In genomic region chr7:106952658-106953231, GRCh38 we compare ENCODE assay signal across 14 cellular contexts.
A peak's percentile ranks its signal among the peaks of the same experiment; 100 is the strongest.
DNase-seq lines count a peak whose midpoint lies in the region; ATAC-seq and TF ChIP-seq lines count a peak whose summit lies in the region.
"Had no signal": no experiment of that assay in that cellular context is flagged by ENCODE, and none has a peak within 500 bp of the region (broad histone marks: within the 10 kb centered on the region; RNA-seq: fewer than 3 reads in every experiment).

No MANE protein-coding gene starts in this region.

- H4K91ac ChIP-seq in mesenchymal stem cell (ENCODE audit: low read length): peak overlapping the region; percentile 87

- peak overlapping the region; percentile 64 for H3K4me3 Mint-ChIP-seq in dendritic cell treated with granulocyte-macrophage colony-stimulating factor and Interleukin-4, amounts not matched to agents 40 ng/mL and 50 ng/mL, for 4 days
- H3K4me3 Mint-ChIP-seq: activated naive CD4-positive, alpha-beta T cell treated with anti-CD3 and anti-CD28 coated beads, Interleukin-2, amount 50 U/mL, for 24 hours; natural killer cell had no signal

- H3K9ac ChIP-seq in mammary epithelial cell (ENCODE audit: insufficient read depth, low read length) (no peak overlapping the region), mesenchymal stem cell (ENCODE audit: low read length) (no peak overlapping the region)

- no peak overlapping the region for H3K14ac ChIP-seq in mesenchymal stem cell (ENCODE audit: low read length in 2 of 2)

- H4K20me1 ChIP-seq in mammary epithelial cell (ENCODE audit: insufficient read depth, low read length): no peaks in the 10 kb centered on the region

- in situ Hi-C loops in mammary epithelial cell (cut with MboI; ENCODE audit: low sequenced_read_pairs in 2 of 2): loop anchor here in 1 of 2 donors (25.0 kb wide), 1 partner anchor 185 kb away; no protein-coding TSS in a partner anchor

- intact Hi-C loops in mammary epithelial cell (cut with micrococcal nuclease) (no loop called here), breast epithelium (cut with DNase I; ENCODE audit: low total_unique reads) (no loop called here)
- intact Hi-C loops in dendritic cell treated with granulocyte-macrophage colony-stimulating factor and Interleukin-4, amounts not matched to agents 40 ng/mL and 50 ng/mL, for 4 days (cut with micrococcal nuclease): loop anchor here (5.0 kb wide), 1 partner anchor 90 kb away; the partner anchor contains the start of gene PRKAR2B

- no peaks in the 10 kb centered on the region for H3K79me2 ChIP-seq in mammary epithelial cell (ENCODE audit: insufficient read depth, low read length)

- no peaks in the 10 kb centered on the region for H3K9me3 ChIP-seq in mammary epithelial cell (replicated peaks; ENCODE audit: insufficient read depth, low read length)
- H3K9me3 ChIP-seq in breast epithelium: no peaks in the 10 kb centered on the region
- H3K9me3 ChIP-seq in mesenchymal stem cell (ENCODE audit: control insufficient read depth, low read length): no peaks in the 10 kb centered on the region
- no peaks in the 10 kb centered on the region for H3K9me3 ChIP-seq in upper lobe of left lung
- H3K9me3 ChIP-seq: thyroid gland had no signal

- H2AK5ac ChIP-seq in mesenchymal stem cell (ENCODE audit: low read length, severe bottlenecking): no peak overlapping the region

- dilution Hi-C loops in mammary epithelial cell (cut with HindIII; ENCODE audit: low sequenced_read_pairs): no loop called here

- peak overlapping the region; percentile 41 for H4K8ac ChIP-seq in mesenchymal stem cell (ENCODE audit: low read length)

- H3K27ac ChIP-seq in mammary epithelial cell (ENCODE audit: insufficient read depth, low read depth, low read length): no peak overlapping the region
- no peak overlapping the region for H3K27ac ChIP-seq in breast epithelium
- H3K27ac ChIP-seq in mesenchymal stem cell (ENCODE audit: low read length, poor library complexity, severe bottlenecking): no peak overlapping the region
- peak overlapping the region in 1 of 4 donors; percentile 14 for H3K27ac ChIP-seq in upper lobe of left lung
- H3K27ac ChIP-seq: RWPE1, thyroid gland had no signal

- no peaks in the 10 kb centered on the region for H3K27me3 Mint-ChIP-seq in dendritic cell treated with granulocyte-macrophage colony-stimulating factor and Interleukin-4, amounts not matched to agents 40 ng/mL and 50 ng/mL, for 4 days
- H3K27me3 Mint-ChIP-seq: activated naive CD4-positive, alpha-beta T cell treated with anti-CD3 and anti-CD28 coated beads, Interleukin-2, amount 50 U/mL, for 24 hours had no signal

- no peak overlapping the region for H3K4me3 ChIP-seq in mammary epithelial cell (replicated peaks in 1 of 3; ENCODE audit: insufficient read depth in 1 of 3, low read depth in 2 of 3, low read length in 3 of 3)
- H3K4me3 ChIP-seq in breast epithelium: no peak overlapping the region
- H3K4me3 ChIP-seq in mesenchymal stem cell (ENCODE audit: insufficient read depth in 1 of 2, low read depth in 1 of 2, low read length in 2 of 2): no peak overlapping the region
- H3K4me3 ChIP-seq in upper lobe of left lung: no peak overlapping the region
- H3K4me3 ChIP-seq: thyroid gland had no signal

- H3K27me3 ChIP-seq in mammary epithelial cell (ENCODE audit: insufficient read depth, low read length) (no peaks in the 10 kb centered on the region), breast epithelium (no peaks in the 10 kb centered on the region), mesenchymal stem cell (ENCODE audit: control insufficient read depth in 1 of 2, insufficient read depth in 1 of 2, low read length in 2 of 2) (peaks cover 19 to 44% of the 10 kb centered on the region in 2 experiments), upper lobe of left lung (no peaks in the 10 kb centered on the region)
- H3K27me3 ChIP-seq: thyroid gland had no signal

- H3K36me3 ChIP-seq in mammary epithelial cell (ENCODE audit: insufficient read depth, low read length): no peaks in the 10 kb centered on the region
- no peaks in the 10 kb centered on the region for H3K36me3 ChIP-seq in breast epithelium
- H3K36me3 ChIP-seq in mesenchymal stem cell (ENCODE audit: control insufficient read depth in 1 of 2, insufficient read depth in 2 of 2, low read depth in 1 of 2, low read length in 2 of 2): no peaks in the 10 kb centered on the region
- H3K36me3 ChIP-seq in upper lobe of left lung: no peaks in the 10 kb centered on the region
- H3K36me3 ChIP-seq: thyroid gland had no signal

- DNase-seq in mammary epithelial cell: peak; percentile 46
- DNase-seq in breast epithelium (ENCODE audit: low spot score in 2 of 2): no peak
- DNase-seq in mesenchymal stem cell: peak; percentile 46
- peak in 1 of 2 donors; percentile 53 for DNase-seq in upper lobe of left lung
- DNase-seq in NCI-H524 (lab: John Stamatoyannopoulos, UW): no peak
- no peak for DNase-seq in NCI-H2196 (lab: John Stamatoyannopoulos, UW; ENCODE audit: unreplicated experiment)
- DNase-seq in DMS53 (lab: John Stamatoyannopoulos, UW): no peak
- DNase-seq: DMS153, natural killer cell, NCI-H446, thyroid gland had no signal

- peak overlapping the region in 1 of 2 experiments; percentile 19 for H3K4ac ChIP-seq in mesenchymal stem cell (ENCODE audit: low read depth in 1 of 2, low read length in 2 of 2)

- peak overlapping the region in 1 of 2 experiments; percentile 3 for H2BK12ac ChIP-seq in mesenchymal stem cell (ENCODE audit: low read length in 2 of 2)

- TF ChIP-seq POLR2A in breast epithelium (IDR thresholded peaks at IDR 0.05) (no peak), upper lobe of left lung (IDR thresholded peaks at IDR 0.05) (no peak)

- no TSS peak for BruUV-seq in mammary epithelial cell (replicated peaks; lab: Mats Ljungman, UMichigan)

- H2BK5ac ChIP-seq in mesenchymal stem cell (ENCODE audit: low read depth, low read length, poor library complexity, severe bottlenecking): no peak overlapping the region

- H3K18ac ChIP-seq in mesenchymal stem cell (ENCODE audit: low read depth in 1 of 2, low read length in 2 of 2): peak overlapping the region; percentile 0 to 29

- TF ChIP-seq CTCF in mammary epithelial cell (conservative IDR thresholded peaks at IDR 0.05 in 1 of 2, IDR thresholded peaks at IDR 0.05 in 1 of 2; ENCODE audit: extremely low read depth in 1 of 2, insufficient read depth in 1 of 2, low read depth in 1 of 2, low read length in 2 of 2) (no peak), breast epithelium (IDR thresholded peaks at IDR 0.05) (no peak), upper lobe of left lung (IDR thresholded peaks at IDR 0.05) (no peak)

- H3K9me3 Mint-ChIP-seq in dendritic cell treated with granulocyte-macrophage colony-stimulating factor and Interleukin-4, amounts not matched to agents 40 ng/mL and 50 ng/mL, for 4 days: peaks cover 8% of the 10 kb centered on the region
- H3K9me3 Mint-ChIP-seq: activated naive CD4-positive, alpha-beta T cell treated with anti-CD3 and anti-CD28 coated beads, Interleukin-2, amount 50 U/mL, for 24 hours; natural killer cell had no signal

- peaks cover 52% of the 10 kb centered on the region for H3K4me1 Mint-ChIP-seq in dendritic cell treated with granulocyte-macrophage colony-stimulating factor and Interleukin-4, amounts not matched to agents 40 ng/mL and 50 ng/mL, for 4 days (ENCODE audit: low read depth)
- H3K4me1 Mint-ChIP-seq: activated naive CD4-positive, alpha-beta T cell treated with anti-CD3 and anti-CD28 coated beads, Interleukin-2, amount 50 U/mL, for 24 hours; natural killer cell had no signal

- no peak for TF ChIP-seq EP300 in upper lobe of left lung (IDR thresholded peaks at IDR 0.05)

- CTCF ChIA-PET in mammary epithelial cell (lab: Charles Lee; ENCODE audit: low non-redundant PET): no interaction called here

- WGBS in mammary epithelial cell (ENCODE audit: low coverage, missing lambda C conversion rate): 16% methylated on average over 5 of the region's 5 CpGs
- WGBS in mesenchymal stem cell: 19% methylated on average over 2 of the region's 5 CpGs
- WGBS in upper lobe of left lung, 2 donors: 45 to 46% methylated on average over 5 of the region's 5 CpGs

- peak overlapping the region; percentile 79 for H3K27ac Mint-ChIP-seq in dendritic cell treated with granulocyte-macrophage colony-stimulating factor and Interleukin-4, amounts not matched to agents 40 ng/mL and 50 ng/mL, for 4 days
- H3K27ac Mint-ChIP-seq: activated naive CD4-positive, alpha-beta T cell treated with anti-CD3 and anti-CD28 coated beads, Interleukin-2, amount 50 U/mL, for 24 hours; natural killer cell had no signal

- H2AFZ ChIP-seq in mammary epithelial cell (ENCODE audit: low read depth, low read length) (peak overlapping the region; percentile 23), mesenchymal stem cell (ENCODE audit: low read depth, low read length) (peak overlapping the region; percentile 57)

- H2BK15ac ChIP-seq in mesenchymal stem cell (ENCODE audit: low read depth, poor library complexity, severe bottlenecking): no peak overlapping the region

- no peaks in the 10 kb centered on the region for H3K79me1 ChIP-seq in mesenchymal stem cell (replicated peaks; ENCODE audit: low read length, poor library complexity, severe bottlenecking)

- no peaks in the 10 kb centered on the region for H3K36me3 Mint-ChIP-seq in dendritic cell treated with granulocyte-macrophage colony-stimulating factor and Interleukin-4, amounts not matched to agents 40 ng/mL and 50 ng/mL, for 4 days (ENCODE audit: low read depth)
- H3K36me3 Mint-ChIP-seq: natural killer cell had no signal

- no peak overlapping the region for H3K23ac ChIP-seq in mesenchymal stem cell (ENCODE audit: low read length in 2 of 2)

- peak; percentile 69 to 91 for ATAC-seq in upper lobe of left lung (ENCODE audit: low FRiP score in 2 of 2)
- ATAC-seq: natural killer cell had no signal

- H3K4me2 ChIP-seq in mammary epithelial cell (ENCODE audit: insufficient read depth, low read depth, low read length) (no peak overlapping the region), mesenchymal stem cell (ENCODE audit: low read length, poor library complexity, severe bottlenecking) (no peak overlapping the region)

- H3K4me1 ChIP-seq in mammary epithelial cell (ENCODE audit: insufficient read depth, low read length) (peaks cover 4% of the 10 kb centered on the region), breast epithelium (no peaks in the 10 kb centered on the region), mesenchymal stem cell (ENCODE audit: control insufficient read depth, insufficient read depth, low read depth, low read length) (no peaks in the 10 kb centered on the region), upper lobe of left lung (no peaks in the 10 kb centered on the region)
- H3K4me1 ChIP-seq: thyroid gland had no signal

- no peak overlapping the region for H2BK120ac ChIP-seq in mesenchymal stem cell (ENCODE audit: low read depth, low read length)

Comparison
In these comparisons a context has a peak if more than half of its experiments do, and no peak if none do; other contexts are left out.
1. DNase-seq: peak in mammary epithelial cell (single experiment) and mesenchymal stem cell (single experiment); none in breast epithelium (0 of 2), NCI-H524 (0 of 2), NCI-H2196 (single experiment) and DMS53 (single experiment).